ENCODE assay signal across 8 cellular contexts in genomic region chr4:1290165-1290977, GRCh38. TPM values are rescaled to one million over a fixed set of nuclear protein-coding genes. Genes with fewer than 3 reads are reported as not detected.
DNase-seq lines count a peak whose midpoint lies in the region; ATAC-seq and TF ChIP-seq lines count a peak whose summit lies in the region.

No MANE protein-coding gene starts in this region.

- H3K4me3 Mint-ChIP-seq in CD8-positive, alpha-beta memory T cell = peak overlapping the region; percentile 89 to 99 (median 92)

- CTCF ChIA-PET in CD8-positive, alpha-beta memory T cell (lab: Charles Lee) = interaction anchor here (1.0 to 1.8 kb wide), 5 partner anchors 20 to 315 kb away, joined by 3 to 12 read pairs (median 5); partner anchors contain the start of gene UVSSA

- H3K27ac Mint-ChIP-seq in CD8-positive, alpha-beta memory T cell = peak overlapping the region; percentile 91 to 98 (median 95)

- peak overlapping the region; percentile 88 for H3K4me3 ChIP-seq in CD8-positive, alpha-beta memory T cell (ENCODE audit: low read length)
- H3K4me3 ChIP-seq in RWPE2 (ENCODE audit: severe bottlenecking) (peak overlapping the region; percentile 96), neutrophil (ENCODE audit: low read depth in 1 of 2, low read length in 1 of 2) (peak overlapping the region; percentile 79 to 96)

- peaks cover 0 to 4% of the 10 kb centered on the region in 2 donors for H3K27me3 Mint-ChIP-seq in CD8-positive, alpha-beta memory T cell

- H3K9me3 Mint-ChIP-seq in CD8-positive, alpha-beta memory T cell = no peaks in the 10 kb centered on the region

- peaks cover 45% of the 10 kb centered on the region for H3K4me1 ChIP-seq in CD8-positive, alpha-beta memory T cell (ENCODE audit: insufficient read depth, low read length)
- H3K4me1 ChIP-seq in RWPE2 (ENCODE audit: insufficient read depth, poor library complexity, severe bottlenecking) (peaks cover 9% of the 10 kb centered on the region), neutrophil (ENCODE audit: control insufficient read depth in 1 of 2, insufficient read depth in 1 of 2, low read depth in 1 of 2, low read length in 1 of 2) (peaks cover 60 to 62% of the 10 kb centered on the region in 2 experiments)

- POLR2A ChIA-PET in CD8-positive, alpha-beta memory T cell (lab: Charles Lee) = interaction anchor here (0.9 to 2.4 kb wide), 5 partner anchors 20 to 88 kb away, joined by 3 to 15 read pairs (median 11); partner anchors contain the start of genes CTBP1 and UVSSA

- no peak for TF ChIP-seq CTCF in RWPE2 (IDR thresholded peaks at IDR 0.05; ENCODE audit: poor library complexity, severe bottlenecking)
- no peak for TF ChIP-seq CTCF in neutrophil (IDR thresholded peaks at IDR 0.05)

- no peaks in the 10 kb centered on the region for H3K36me3 ChIP-seq in CD8-positive, alpha-beta memory T cell (ENCODE audit: insufficient read depth, low read length)
- peaks cover 17% of the 10 kb centered on the region; the same call in 1 of the 2 replicates for H3K36me3 ChIP-seq in RWPE2 (ENCODE audit: low read depth)
- peaks cover 14% of the 10 kb centered on the region for H3K36me3 ChIP-seq in neutrophil

- H3K27ac ChIP-seq in CD8-positive, alpha-beta memory T cell (ENCODE audit: low read depth, low read length) = peak overlapping the region; percentile 80
- H3K27ac ChIP-seq in RWPE2 (ENCODE audit: poor library complexity, severe bottlenecking) (peak overlapping the region; percentile 61), neutrophil (peak overlapping the region; percentile 93)

- H3K36me3 Mint-ChIP-seq in CD8-positive, alpha-beta memory T cell = peaks cover 0 to 15% (median 0%) of the 10 kb centered on the region in 3 donors

- H3K27me3 ChIP-seq in CD8-positive, alpha-beta memory T cell (ENCODE audit: insufficient read depth, low read length, poor library complexity, severe bottlenecking) = no peaks in the 10 kb centered on the region
- H3K27me3 ChIP-seq in RWPE2 (ENCODE audit: insufficient read depth, poor library complexity, severe bottlenecking) = no peaks in the 10 kb centered on the region
- no peaks in the 10 kb centered on the region for H3K27me3 ChIP-seq in neutrophil

- no peaks in the 10 kb centered on the region for H3K9me3 ChIP-seq in CD8-positive, alpha-beta memory T cell (ENCODE audit: low read length)
- H3K9me3 ChIP-seq in RWPE2 (ENCODE audit: severe bottlenecking) (no peaks in the 10 kb centered on the region), neutrophil (no peaks in the 10 kb centered on the region)

- ATAC-seq in GM21717 (IDR thresholded peaks at IDR 0.05; ENCODE audit: unreplicated experiment) = peak; percentile 10
- ATAC-seq in RWPE2 (ENCODE audit: low read depth) = no peak; the same call in 2 of the 3 replicates
- peak; percentile 54 for ATAC-seq in esophagus mucosa
- ATAC-seq in GM19463 (IDR thresholded peaks at IDR 0.05; ENCODE audit: unreplicated experiment) = no peak

- peak in 1 of 5 donors; percentile 20 for DNase-seq in CD8-positive, alpha-beta memory T cell
- DNase-seq in RWPE2 (ENCODE audit: low spot score) (no peak), H4 (ENCODE audit: low spot score) (no peak), amygdala (lab: John Stamatoyannopoulos, UW) (no peak)

- H3K4me1 Mint-ChIP-seq in CD8-positive, alpha-beta memory T cell = peaks cover 36 to 55% (median 50%) of the 10 kb centered on the region in 3 donors

RNA-seq across cellular contexts. Expression of gene MAEA, which starts 0.7 kb away (rescaled TPM):
- 10 to 100 TPM; 59.4 to 63.8 TPM for total RNA-seq in CD8-positive, alpha-beta memory T cell
- 75.3 TPM for polyA plus RNA-seq in CD8-positive, alpha-beta memory T cell
- total RNA-seq in esophagus mucosa = 59.4 TPM
- 54.3 and 69.4 TPM in 2 replicates for total RNA-seq in H4 (2014; rRNA removed; shearing (Covaris generic))

RNA-seq across cellular contexts. Expression of gene CTBP1, which starts 41.4 kb away (rescaled TPM):
- 100 to 1,000 TPM; 139 to 149 TPM for total RNA-seq in CD8-positive, alpha-beta memory T cell
- 88.1 TPM for polyA plus RNA-seq in CD8-positive, alpha-beta memory T cell
- total RNA-seq in esophagus mucosa = 89.4 TPM
- total RNA-seq in H4 (2014; rRNA removed; shearing (Covaris generic)) = 81.0 and 106 TPM in 2 replicates

RNA-seq across cellular contexts. Expression of gene UVSSA, which starts 56.6 kb away (rescaled TPM):
- 10 to 100 TPM; 16.8 to 19.0 TPM for total RNA-seq in CD8-positive, alpha-beta memory T cell
- polyA plus RNA-seq in CD8-positive, alpha-beta memory T cell = 6.9 TPM
- total RNA-seq in esophagus mucosa = 11.0 TPM
- total RNA-seq in H4 (2014; rRNA removed; shearing (Covaris generic)) = 1.7 and 2.5 TPM in 2 replicates

Comparison
In these comparisons a context has a peak if more than half of its experiments do, and no peak if none do; other contexts are left out.
1. ATAC-seq: peak in GM21717 (single experiment) and esophagus mucosa (single experiment); none in RWPE2 (single experiment) and GM19463 (single experiment).
2. Peak in every context shown above with its lines, with median percentiles within 50 percentile points of each other: H3K27ac ChIP-seq and H3K4me3 ChIP-seq.